Comparison of ENCODE assay signal across 1 cellular context in genomic region chr1:211345719-211346118, GRCh38.
TF ChIP-seq lines count a peak whose summit lies in the region.

No MANE protein-coding gene starts in this region.

TF ChIP-seq in HEK293, 187 proteins besides CTCF, POLR2A, EP300 and RAD21 (continued from another document):
- TF ChIP-seq PRDM10 (tag by site-specific recombination; IDR thresholded peaks at IDR 0.05) = peak; percentile 63
TF ChIP-seq in HEK293: peak in this region for 9.
